Comparison of ENCODE assay signal across 21 cellular contexts in the genomic region with DNA sequence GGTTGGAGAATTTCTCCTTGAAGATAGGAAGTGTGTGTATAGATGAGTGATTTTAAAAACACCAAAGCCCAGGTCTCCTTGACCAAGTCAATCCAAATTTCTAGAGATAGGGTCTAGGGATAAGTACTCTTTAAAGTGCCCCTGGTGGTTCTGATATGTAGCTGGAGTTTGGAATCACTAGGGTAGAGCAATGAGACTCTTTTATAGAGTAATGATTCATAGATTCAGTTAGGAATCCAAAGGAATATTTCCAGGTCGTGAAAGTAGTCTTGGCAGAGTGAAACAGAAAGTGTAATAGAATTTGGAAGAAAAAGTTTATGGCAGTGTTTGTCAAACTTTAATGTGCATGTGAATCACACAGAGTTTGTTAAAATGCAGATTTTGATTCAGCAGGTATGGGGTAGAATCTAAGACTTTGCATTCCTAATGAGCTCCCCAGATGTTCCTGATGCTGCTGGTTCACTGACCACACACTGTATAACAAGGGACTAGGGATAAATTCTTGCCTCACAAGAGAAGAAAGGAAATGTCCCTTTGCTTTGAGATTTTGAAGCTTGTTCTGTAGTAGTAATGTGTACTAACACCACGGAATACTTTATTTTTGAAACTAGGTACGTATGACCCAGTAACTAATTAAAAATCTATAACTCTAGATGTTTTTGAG. TPM values are rescaled to one million over a fixed set of nuclear protein-coding genes. Genes with fewer than 3 reads are reported as not detected.
"Had no signal": no experiment of that assay in that cellular context is flagged by ENCODE, and none has a peak within 500 bp of the region (broad histone marks: within the 10 kb centered on the region; RNA-seq: fewer than 3 reads in every experiment).

No MANE protein-coding gene starts in this region.

- H3K4me1 ChIP-seq: esophagus squamous epithelium, heart left ventricle, prostate gland, thyroid gland had no signal

- ATAC-seq: activated CD8-positive, alpha-beta T cell treated with anti-CD3 and anti-CD28 coated beads for 36 hours; activated naive CD4-positive, alpha-beta T cell treated with anti-CD3 and anti-CD28 coated beads, Interleukin-2, amount 50 U/mL, for 72 hours; foreskin keratinocyte; heart left ventricle; sciatic nerve; stimulated activated effector memory CD8-positive, alpha-beta T cell treated with anti-CD3 and anti-CD28 coated beads, Interleukin-12 subunit alpha, Interleukin-12 subunit beta, amount 100 ng/mL, for 72 hours had no signal

- DNase-seq: activated B cell treated with CpG ODN at 0.5 μM for 24 hours; activated CD4-positive, alpha-beta T cell treated with anti-CD3 and anti-CD28 coated beads for 48 hours; activated CD8-positive, alpha-beta memory T cell treated with anti-CD3 and anti-CD28 coated beads, Interleukin-2, amount 50 U/mL, for 4 hours; activated CD8-positive, alpha-beta T cell treated with anti-CD3 and anti-CD28 coated beads for 36 hours; activated gamma-delta T cell; activated T-cell treated with anti-CD3 and anti-CD28 coated beads, Interleukin-2, amount 50 U/mL, for 48 hours; amniotic stem cell; esophagus squamous epithelium; heart left ventricle; islet precursor cell; stimulated activated CD4-positive, alpha-beta T cell treated with anti-CD3 and anti-CD28 coated beads, Interleukin-2, amount 100 ng/mL, for 24 hours; thyroid gland had no signal

- H3K9me3 ChIP-seq: esophagus squamous epithelium, heart left ventricle, prostate gland, thyroid gland had no signal

- H3K27ac ChIP-seq: esophagus squamous epithelium, foreskin keratinocyte, heart left ventricle, prostate gland, thyroid gland had no signal

- H3K36me3 ChIP-seq: esophagus squamous epithelium, heart left ventricle, prostate gland, thyroid gland had no signal

- H3K4me3 ChIP-seq: esophagus squamous epithelium, heart left ventricle, prostate gland, thyroid gland had no signal

RNA-seq across cellular contexts. Expression of a gene that starts 1.8 kb away (rescaled TPM):
- total RNA-seq: activated B cell treated with CpG ODN at 0.5 μM for 24 hours; activated CD8-positive, alpha-beta T cell treated with anti-CD3 and anti-CD28 coated beads for 36 hours; activated naive CD4-positive, alpha-beta T cell treated with anti-CD3 and anti-CD28 coated beads, Interleukin-2, amount 50 U/mL, for 72 hours; cardiac septum; esophagus squamous epithelium; foreskin keratinocyte; heart left ventricle; lower leg skin; osteoblast; prostate gland; sciatic nerve; T-helper 2 cell treated with Interferon-gamma antibody and Interleukin-4, amounts not matched to agents 100 ng/mL and 5 ng/mL, for 36 hours had no signal
